ENCODE assay signal across 1 cellular context in the genomic region with DNA sequence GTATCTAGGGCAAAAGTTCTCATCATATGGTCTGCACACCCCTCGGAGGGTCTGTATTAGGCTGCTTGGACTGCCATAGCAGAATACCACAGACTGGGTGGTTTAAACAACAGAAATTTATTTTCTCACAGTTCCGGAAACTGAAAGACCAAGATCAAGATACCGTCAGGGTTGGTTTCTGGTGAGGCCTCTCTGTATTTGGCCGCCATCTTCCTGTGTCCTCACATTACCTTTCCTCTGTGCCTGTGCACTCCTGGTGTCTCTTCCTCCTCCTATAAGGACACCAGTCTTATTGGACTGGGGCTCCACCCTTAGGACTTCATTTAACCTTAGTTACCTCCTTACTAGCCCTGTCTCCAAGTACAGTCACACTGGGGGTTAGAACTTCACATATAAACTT.
TF ChIP-seq lines count a peak whose summit lies in the region.

No MANE protein-coding gene starts in this region.

TF ChIP-seq in K562, 482 proteins besides CTCF, POLR2A, EP300 and RAD21 (continued from another document and continues in another):
- no peak for TF ChIP-seq ELK3 (CRISPR knock-in tag; IDR thresholded peaks at IDR 0.05)
- no peak for TF ChIP-seq ZEB2 (IDR thresholded peaks at IDR 0.05)
- TF ChIP-seq, protein P1, sequence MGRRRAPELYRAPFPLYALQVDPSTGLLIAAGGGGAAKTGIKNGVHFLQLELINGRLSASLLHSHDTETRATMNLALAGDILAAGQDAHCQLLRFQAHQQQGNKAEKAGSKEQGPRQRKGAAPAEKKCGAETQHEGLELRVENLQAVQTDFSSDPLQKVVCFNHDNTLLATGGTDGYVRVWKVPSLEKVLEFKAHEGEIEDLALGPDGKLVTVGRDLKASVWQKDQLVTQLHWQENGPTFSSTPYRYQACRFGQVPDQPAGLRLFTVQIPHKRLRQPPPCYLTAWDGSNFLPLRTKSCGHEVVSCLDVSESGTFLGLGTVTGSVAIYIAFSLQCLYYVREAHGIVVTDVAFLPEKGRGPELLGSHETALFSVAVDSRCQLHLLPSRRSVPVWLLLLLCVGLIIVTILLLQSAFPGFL (CRISPR knock-in tag; IDR thresholded peaks at IDR 0.05): no peak
- peak; percentile 41; the same call in 1 of the 2 replicates for TF ChIP-seq LEF1 (IDR thresholded peaks at IDR 0.05)
- TF ChIP-seq ZNF696 (CRISPR knock-in tag; conservative IDR thresholded peaks at IDR 0.05): no peak
- TF ChIP-seq MEIS2 (IDR thresholded peaks at IDR 0.05; ENCODE audit: partially characterized antibody): no peak
- no peak for TF ChIP-seq PHF8 (IDR thresholded peaks at IDR 0.05; ENCODE audit: borderline replicate concordance, low read length)
- peak; percentile 64 for TF ChIP-seq ZBTB40 (IDR thresholded peaks at IDR 0.05)
- TF ChIP-seq ZBTB40 (CRISPR knock-in tag; IDR thresholded peaks at IDR 0.05): no peak
- TF ChIP-seq ZNF778 (CRISPR knock-in tag; IDR thresholded peaks at IDR 0.05): no peak
- TF ChIP-seq, protein P2, sequence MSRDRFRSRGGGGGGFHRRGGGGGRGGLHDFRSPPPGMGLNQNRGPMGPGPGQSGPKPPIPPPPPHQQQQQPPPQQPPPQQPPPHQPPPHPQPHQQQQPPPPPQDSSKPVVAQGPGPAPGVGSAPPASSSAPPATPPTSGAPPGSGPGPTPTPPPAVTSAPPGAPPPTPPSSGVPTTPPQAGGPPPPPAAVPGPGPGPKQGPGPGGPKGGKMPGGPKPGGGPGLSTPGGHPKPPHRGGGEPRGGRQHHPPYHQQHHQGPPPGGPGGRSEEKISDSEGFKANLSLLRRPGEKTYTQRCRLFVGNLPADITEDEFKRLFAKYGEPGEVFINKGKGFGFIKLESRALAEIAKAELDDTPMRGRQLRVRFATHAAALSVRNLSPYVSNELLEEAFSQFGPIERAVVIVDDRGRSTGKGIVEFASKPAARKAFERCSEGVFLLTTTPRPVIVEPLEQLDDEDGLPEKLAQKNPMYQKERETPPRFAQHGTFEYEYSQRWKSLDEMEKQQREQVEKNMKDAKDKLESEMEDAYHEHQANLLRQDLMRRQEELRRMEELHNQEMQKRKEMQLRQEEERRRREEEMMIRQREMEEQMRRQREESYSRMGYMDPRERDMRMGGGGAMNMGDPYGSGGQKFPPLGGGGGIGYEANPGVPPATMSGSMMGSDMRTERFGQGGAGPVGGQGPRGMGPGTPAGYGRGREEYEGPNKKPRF (IDR thresholded peaks at IDR 0.05; ENCODE audit: low read depth, low read length): no peak
- TF ChIP-seq TEAD1 (CRISPR knock-in tag; IDR thresholded peaks at IDR 0.05): no peak
- peak; percentile 34; the same call in 1 of the 2 replicates for TF ChIP-seq JUND (IDR thresholded peaks at IDR 0.05; ENCODE audit: borderline replicate concordance, low read depth, low read length)
- no peak; the same call in 2 of the 3 replicates for TF ChIP-seq JUND (tag; IDR thresholded peaks at IDR 0.05; ENCODE audit: borderline replicate concordance, low read depth, low read length)
- TF ChIP-seq KAT8 (IDR thresholded peaks at IDR 0.05; ENCODE audit: low read depth): no peak
- TF ChIP-seq, protein P3, sequence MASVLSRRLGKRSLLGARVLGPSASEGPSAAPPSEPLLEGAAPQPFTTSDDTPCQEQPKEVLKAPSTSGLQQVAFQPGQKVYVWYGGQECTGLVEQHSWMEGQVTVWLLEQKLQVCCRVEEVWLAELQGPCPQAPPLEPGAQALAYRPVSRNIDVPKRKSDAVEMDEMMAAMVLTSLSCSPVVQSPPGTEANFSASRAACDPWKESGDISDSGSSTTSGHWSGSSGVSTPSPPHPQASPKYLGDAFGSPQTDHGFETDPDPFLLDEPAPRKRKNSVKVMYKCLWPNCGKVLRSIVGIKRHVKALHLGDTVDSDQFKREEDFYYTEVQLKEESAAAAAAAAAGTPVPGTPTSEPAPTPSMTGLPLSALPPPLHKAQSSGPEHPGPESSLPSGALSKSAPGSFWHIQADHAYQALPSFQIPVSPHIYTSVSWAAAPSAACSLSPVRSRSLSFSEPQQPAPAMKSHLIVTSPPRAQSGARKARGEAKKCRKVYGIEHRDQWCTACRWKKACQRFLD (CRISPR knock-in tag; IDR thresholded peaks at IDR 0.05): peak; percentile 53; the same call in 1 of the 2 replicates
- no peak for TF ChIP-seq POLR3G (IDR thresholded peaks at IDR 0.05; ENCODE audit: extremely low read depth, insufficient read length, insufficient replicate concordance)
- no peak for TF ChIP-seq ZNF584 (CRISPR knock-in tag; IDR thresholded peaks at IDR 0.05; ENCODE audit: low read depth)
- TF ChIP-seq MAZ (CRISPR knock-in tag; conservative IDR thresholded peaks at IDR 0.05 in 1 of 2, IDR thresholded peaks at IDR 0.05 in 1 of 2): no peak
- TF ChIP-seq RNF2 (IDR thresholded peaks at IDR 0.05): peak; percentile 48; the same call in 1 of the 2 replicates
- TF ChIP-seq NFE2L1 (tag; IDR thresholded peaks at IDR 0.05; ENCODE audit: borderline replicate concordance, low read depth): no peak
- no peak for TF ChIP-seq HDAC1 (IDR thresholded peaks at IDR 0.05)
- TF ChIP-seq CBX8 (IDR thresholded peaks at IDR 0.05; ENCODE audit: borderline replicate concordance, extremely low read depth, low read depth, low read length, poor library complexity, severe bottlenecking): no peak
- TF ChIP-seq TFAP4 (CRISPR knock-in tag; IDR thresholded peaks at IDR 0.05; ENCODE audit: borderline replicate concordance): no peak
- TF ChIP-seq ADNP (tag; IDR thresholded peaks at IDR 0.05): no peak
- no peak for TF ChIP-seq REST (CRISPR knock-in tag; IDR thresholded peaks at IDR 0.05; ENCODE audit: low read depth)
- no peak for TF ChIP-seq TAF1 (IDR thresholded peaks at IDR 0.05; ENCODE audit: control insufficient read depth, extremely low read depth, insufficient read depth, low read length, severe bottlenecking)
- TF ChIP-seq ZC3H4 (CRISPR knock-in tag; IDR thresholded peaks at IDR 0.05; ENCODE audit: borderline replicate concordance): no peak
- TF ChIP-seq ZNF717 (CRISPR knock-in tag; IDR thresholded peaks at IDR 0.05): no peak
- TF ChIP-seq ZNF79 (CRISPR knock-in tag; IDR thresholded peaks at IDR 0.05; ENCODE audit: low read depth): no peak
- TF ChIP-seq KLF1 (tag; IDR thresholded peaks at IDR 0.05): no peak
- TF ChIP-seq RAD51 (IDR thresholded peaks at IDR 0.05; ENCODE audit: borderline replicate concordance, low read depth): no peak
- TF ChIP-seq, protein P4, sequence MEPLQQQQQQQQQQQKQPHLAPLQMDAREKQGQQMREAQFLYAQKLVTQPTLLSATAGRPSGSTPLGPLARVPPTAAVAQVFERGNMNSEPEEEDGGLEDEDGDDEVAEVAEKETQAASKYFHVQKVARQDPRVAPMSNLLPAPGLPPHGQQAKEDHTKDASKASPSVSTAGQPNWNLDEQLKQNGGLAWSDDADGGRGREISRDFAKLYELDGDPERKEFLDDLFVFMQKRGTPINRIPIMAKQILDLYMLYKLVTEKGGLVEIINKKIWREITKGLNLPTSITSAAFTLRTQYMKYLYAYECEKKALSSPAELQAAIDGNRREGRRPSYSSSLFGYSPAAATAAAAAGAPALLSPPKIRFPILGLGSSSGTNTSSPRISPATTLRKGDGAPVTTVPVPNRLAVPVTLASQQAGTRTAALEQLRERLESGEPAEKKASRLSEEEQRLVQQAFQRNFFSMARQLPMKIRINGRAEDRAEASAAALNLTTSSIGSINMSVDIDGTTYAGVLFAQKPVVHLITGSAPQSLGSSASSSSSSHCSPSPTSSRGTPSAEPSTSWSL (CRISPR knock-in tag; IDR thresholded peaks at IDR 0.05; ENCODE audit: borderline replicate concordance): no peak
